8 cellular contexts compared by ENCODE assay signal in the genomic region with DNA sequence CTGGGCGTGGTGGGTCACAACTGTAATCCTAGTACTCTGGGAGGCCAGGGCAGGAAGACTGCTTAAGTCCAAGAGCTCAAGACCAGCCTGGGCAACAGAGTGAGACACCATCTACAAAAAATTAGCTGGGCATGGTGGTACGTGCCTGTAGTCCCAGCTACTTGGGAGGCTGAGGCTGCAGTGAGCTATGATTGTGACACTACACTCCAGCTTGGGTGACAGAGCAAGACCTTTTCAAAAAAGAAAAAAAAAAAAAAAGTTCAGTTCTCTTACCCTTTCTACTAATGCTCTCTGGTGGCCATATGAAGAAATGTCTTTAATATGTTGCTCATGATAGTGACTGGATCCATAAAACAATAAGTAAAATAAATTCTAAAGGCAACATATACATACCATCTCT. TPM values are rescaled to one million over a fixed set of nuclear protein-coding genes. Genes with fewer than 3 reads are reported as not detected.
DNase-seq lines count a peak whose midpoint lies in the region; ATAC-seq, FAIRE-seq and TF ChIP-seq lines count a peak whose summit lies in the region.

No MANE protein-coding gene starts in this region.

- POLR2A ChIA-PET in Caco-2 (lab: Charles Lee), result no interaction called here
- POLR2A ChIA-PET in GM10248 (lab: Yijun Ruan, JAX), result interaction anchor here (0.7 kb wide), 1 partner anchor 28 kb away, joined by 6 read pairs; no protein-coding TSS in a partner anchor

- H3K9me3 ChIP-seq in Caco-2, result no peaks in the 10 kb centered on the region
- no peaks in the 10 kb centered on the region for H3K9me3 ChIP-seq in tibial nerve

- TF ChIP-seq CTCF in Caco-2 (IDR thresholded peaks at IDR 0.05; ENCODE audit: insufficient read depth in 1 of 2, low read depth in 1 of 2, low read length in 1 of 2, severe bottlenecking in 1 of 2, unreplicated experiment in 1 of 2) (peak; percentile 22 to 46), GM10248 (IDR thresholded peaks at IDR 0.05; ENCODE audit: control extremely low read depth, extremely low read depth, low read depth, missing control alignments) (no peak), tibial nerve (IDR thresholded peaks at IDR 0.05) (no peak)

- WGBS in tibial nerve, 2 donors, result 85 to 86% methylated on average over 2 of the region's 2 CpGs

- H3K27ac ChIP-seq in tibial nerve, result no peak overlapping the region

- no peak overlapping the region for H3K4me3 ChIP-seq in Caco-2 (ENCODE audit: low read depth, low read length)
- H3K4me3 ChIP-seq in tibial nerve, result no peak overlapping the region

- peak; percentile 85 for FAIRE-seq in colon (lab: Jason Lieb, UNC)

- no peaks in the 10 kb centered on the region; the same call in 1 of the 2 replicates for H3K36me3 ChIP-seq in Caco-2 (ENCODE audit: control insufficient read depth, insufficient read depth, low read length)
- peaks cover 0 to 52% (median 0%) of the 10 kb centered on the region in 3 donors for H3K36me3 ChIP-seq in tibial nerve

- no peak overlapping the region for H3K4me3 Mint-ChIP-seq in Caco-2 (ENCODE audit: unreplicated experiment)
- no peak overlapping the region for H3K4me3 Mint-ChIP-seq in stimulated activated naive B cell treated with anti-CD40 and anti-IgM and Interleukin-4, amounts not matched to agents 10 μg/mL and 1 μg/mL and 100 μg/mL, for 72 hours

- no TSS peak for BruUV-seq in Caco-2 (replicated peaks; lab: Mats Ljungman, UMichigan)

- H3K36me3 Mint-ChIP-seq in Caco-2 (ENCODE audit: insufficient read depth, unreplicated experiment), result peaks cover 46% of the 10 kb centered on the region
- peaks cover 8 to 30% of the 10 kb centered on the region in 2 donors for H3K36me3 Mint-ChIP-seq in stimulated activated naive B cell treated with anti-CD40 and anti-IgM and Interleukin-4, amounts not matched to agents 10 μg/mL and 1 μg/mL and 100 μg/mL, for 72 hours

- no peaks in the 10 kb centered on the region for H3K27me3 Mint-ChIP-seq in Caco-2 (ENCODE audit: insufficient read depth, unreplicated experiment)
- no peaks in the 10 kb centered on the region for H3K27me3 Mint-ChIP-seq in stimulated activated naive B cell treated with anti-CD40 and anti-IgM and Interleukin-4, amounts not matched to agents 10 μg/mL and 1 μg/mL and 100 μg/mL, for 72 hours

- TF ChIP-seq EP300 in tibial nerve (IDR thresholded peaks at IDR 0.05), result no peak

- intact Hi-C loops in Caco-2 (cut with micrococcal nuclease; ENCODE audit: unreplicated experiment), result loop anchor here (1.0 to 2.0 kb wide), 2 partner anchors 90 to 236 kb away; a partner anchor contains a TSS

- no peak overlapping the region for H3K27ac Mint-ChIP-seq in Caco-2 (ENCODE audit: unreplicated experiment)
- no peak overlapping the region for H3K27ac Mint-ChIP-seq in stimulated activated naive B cell treated with anti-CD40 and anti-IgM and Interleukin-4, amounts not matched to agents 10 μg/mL and 1 μg/mL and 100 μg/mL, for 72 hours

- no peaks in the 10 kb centered on the region for H3K9me3 Mint-ChIP-seq in Caco-2 (ENCODE audit: unreplicated experiment)
- no peaks in the 10 kb centered on the region for H3K9me3 Mint-ChIP-seq in stimulated activated naive B cell treated with anti-CD40 and anti-IgM and Interleukin-4, amounts not matched to agents 10 μg/mL and 1 μg/mL and 100 μg/mL, for 72 hours

- no peaks in the 10 kb centered on the region for H3K4me1 Mint-ChIP-seq in Caco-2 (ENCODE audit: low read depth, unreplicated experiment)
- peaks cover 4 to 10% of the 10 kb centered on the region in 2 donors for H3K4me1 Mint-ChIP-seq in stimulated activated naive B cell treated with anti-CD40 and anti-IgM and Interleukin-4, amounts not matched to agents 10 μg/mL and 1 μg/mL and 100 μg/mL, for 72 hours

- no peak for DNase-seq in Caco-2
- peak; percentile 1 for DNase-seq in NCI-H524 treated with DMSO at 0.1 percent for 48 hours (lab: John Stamatoyannopoulos, UW)
- no peak for DNase-seq in stimulated activated naive B cell treated with anti-CD40 and anti-IgM and Interleukin-4, amounts not matched to agents 10 μg/mL and 1 μg/mL and 100 μg/mL, for 72 hours
- no peak for DNase-seq in GM10248 (ENCODE audit: extremely low spot score)
- no peak for DNase-seq in tibial nerve (ENCODE audit: low spot score in 2 of 2)

- CTCF ChIA-PET in Caco-2 (lab: Charles Lee) (interaction anchor here (0.7 to 1.1 kb wide), 3 partner anchors 29 to 236 kb away, joined by 3 to 6 read pairs (median 4); a partner anchor contains a TSS), GM10248 (lab: Yijun Ruan, JAX) (interaction anchor here (1.0 to 3.2 kb wide), 8 partner anchors 9 to 25 kb away, joined by 3 to 18 read pairs (median 6); no protein-coding TSS in a partner anchor)

- peak; percentile 49 for ATAC-seq in GM21529 (IDR thresholded peaks at IDR 0.05; ENCODE audit: unreplicated experiment)
- peak; percentile 57 to 71 for ATAC-seq in stimulated activated naive B cell treated with anti-CD40 and anti-IgM and Interleukin-4, amounts not matched to agents 10 μg/mL and 1 μg/mL and 100 μg/mL, for 72 hours (replicated peaks)
- no peak for ATAC-seq in HG03571 (IDR thresholded peaks at IDR 0.05; ENCODE audit: unreplicated experiment)

- H3K27me3 ChIP-seq in Caco-2 (replicated peaks; ENCODE audit: control insufficient read depth, insufficient read depth, low read length) (no peaks in the 10 kb centered on the region), tibial nerve (no peaks in the 10 kb centered on the region)

- TF ChIP-seq POLR2A in tibial nerve (IDR thresholded peaks at IDR 0.05), result no peak

- H3K4me1 ChIP-seq in Caco-2, result 0 out of 2 replicates have a peak, but pooled peaks cover 10% of the 10 kb centered on the region
- H3K4me1 ChIP-seq in tibial nerve, result no peaks in the 10 kb centered on the region

RNA-seq across cellular contexts. Expression of a gene that starts 14.9 kb away (rescaled TPM):
- total RNA-seq in Caco-2 (2022) (13.9 and 14.5 TPM in 2 replicates), tibial nerve (10 to 100 TPM in 1 of 4 donors, 1 to 10 TPM in 3; 6.3 to 12.2 (median 6.9) TPM)

RNA-seq across cellular contexts. Expression of a gene that starts 15.0 kb away (rescaled TPM):
- total RNA-seq in Caco-2 (2022), result 39.4 and 42.1 TPM in 2 replicates
- total RNA-seq in tibial nerve, result 10 to 100 TPM in 2 of 4 donors, 1 to 10 TPM in 2; 9.0 to 16.3 (median 11.1) TPM

RNA-seq across cellular contexts. Expression of a gene that starts 29.3 kb away (rescaled TPM):
- total RNA-seq in Caco-2 (2022), result 16.6 and 17.1 TPM in 2 replicates
- total RNA-seq in tibial nerve, result 10 to 100 TPM in 1 of 4 donors, 1 to 10 TPM in 3; 6.1 to 14.3 (median 9.3) TPM

Comparison
In these comparisons a context has a peak if more than half of its experiments do, and no peak if none do; other contexts are left out.
1. CTCF ChIP-seq: peak in Caco-2 (2 of 2); none in GM10248 (single experiment) and tibial nerve (0 of 5).